Comparison of ENCODE assay signal across 24 cellular contexts in genomic region chr4:32061916-32062315, GRCh38.
"Had no signal": no experiment of that assay in that cellular context is flagged by ENCODE, and none has a peak within 500 bp of the region (broad histone marks: within the 10 kb centered on the region; RNA-seq: fewer than 3 reads in every experiment).

No MANE protein-coding gene starts in this region.

- DNase-seq: activated CD4-positive, alpha-beta memory T cell treated with anti-CD3 and anti-CD28 coated beads, Interleukin-2, amount 10 ng/mL, durations not matched to agents 7 days and 5 days; activated CD4-positive, alpha-beta T cell treated with anti-CD3 and anti-CD28 coated beads for 36 hours; activated CD4-positive, alpha-beta T cell treated with anti-CD3 and anti-CD28 coated beads, Interleukin-2, amount 50 U/mL, for 1 hour; activated gamma-delta T cell; activated naive CD4-positive, alpha-beta T cell treated with anti-CD3 and anti-CD28 coated beads for 36 hours; activated T-cell treated with anti-CD3 and anti-CD28 coated beads for 4 hours; activated T-cell treated with anti-CD3 and anti-CD28 coated beads, Interleukin-2, amount 50 U/mL, for 48 hours; amygdala; cerebellar nuclear complex; MM.1S; NCI-H1105; NCI-H1436; NCI-H1694 treated with DMSO at 0.1 percent for 48 hours; NCI-H2029 treated with DMSO at 0.1 percent for 48 hours; NCI-H510A treated with DMSO at 0.1 percent for 48 hours; PC-9; RPMI8226; T-cell; T-helper 2 cell; T1000; WERI-Rb-1 had no signal

- H3K4me3 ChIP-seq: PC-9, SK-N-MC had no signal

- ATAC-seq: activated CD4-positive, alpha-beta T cell treated with anti-CD3 and anti-CD28 coated beads for 36 hours; activated T-helper 17 cell treated with anti-CD3 and anti-CD28 coated beads, Interleukin-2, amount 50 U/mL, for 72 hours; Right ventricle myocardium inferior; T-cell had no signal
